Comparison of ENCODE assay signal across 23 cellular contexts in genomic region chr11:129425214-129425613, GRCh38. TPM values are rescaled to one million over a fixed set of nuclear protein-coding genes. Genes with fewer than 3 reads are reported as not detected.
"Had no signal": no experiment of that assay in that cellular context is flagged by ENCODE, and none has a peak within 500 bp of the region (broad histone marks: within the 10 kb centered on the region; RNA-seq: fewer than 3 reads in every experiment).

No MANE protein-coding gene starts in this region.

- H3K4me1 Mint-ChIP-seq: naive B cell had no signal

- H3K27me3 ChIP-seq: right atrium auricular region, stomach, transverse colon had no signal

- H3K9me3 ChIP-seq: gastrocnemius medialis, heart right ventricle, right atrium auricular region, stomach, thoracic aorta, transverse colon had no signal

- H3K4me3 ChIP-seq: gastrocnemius medialis, heart right ventricle, right atrium auricular region, stomach, thoracic aorta, transverse colon had no signal

- H3K36me3 Mint-ChIP-seq: naive B cell had no signal

- H3K27ac Mint-ChIP-seq: naive B cell, nephron progenitor cell had no signal

- H3K4me3 Mint-ChIP-seq: naive B cell, nephron progenitor cell had no signal

- H3K4me1 ChIP-seq: gastrocnemius medialis, heart right ventricle, right atrium auricular region had no signal

- DNase-seq: cortex of kidney; effector memory CD4-positive, alpha-beta T cell; gastrocnemius medialis; heart right ventricle; hypothalamus; kidney glomerular epithelial cell; mesendoderm; naive B cell; nephron progenitor cell; posterior cingulate gyrus; small intestine; stimulated activated CD4-positive, alpha-beta T cell treated with anti-CD3 and anti-CD28 coated beads, Interleukin-12 subunit alpha, Interleukin-12 subunit beta, amount 100 ng/mL, for 4 hours; stimulated activated naive CD4-positive, alpha-beta T cell; stomach; substantia nigra; transverse colon had no signal

- H3K27ac ChIP-seq: gastrocnemius medialis, heart right ventricle, right atrium auricular region, stomach, thoracic aorta, transverse colon had no signal

- H3K36me3 ChIP-seq: gastrocnemius medialis, heart right ventricle, right atrium auricular region, stomach, thoracic aorta, transverse colon had no signal

RNA-seq across cellular contexts. Expression of gene BARX2, which starts 49.6 kb away (rescaled TPM):
- total RNA-seq: fibroblast of villous mesenchyme, heart right ventricle, liver, lung microvascular endothelial cell, pulmonary artery endothelial cell, thoracic aorta had no signal
- polyA plus RNA-seq: liver, urinary bladder had no signal
